Comparison of ENCODE assay signal across 9 cellular contexts in the genomic region with DNA sequence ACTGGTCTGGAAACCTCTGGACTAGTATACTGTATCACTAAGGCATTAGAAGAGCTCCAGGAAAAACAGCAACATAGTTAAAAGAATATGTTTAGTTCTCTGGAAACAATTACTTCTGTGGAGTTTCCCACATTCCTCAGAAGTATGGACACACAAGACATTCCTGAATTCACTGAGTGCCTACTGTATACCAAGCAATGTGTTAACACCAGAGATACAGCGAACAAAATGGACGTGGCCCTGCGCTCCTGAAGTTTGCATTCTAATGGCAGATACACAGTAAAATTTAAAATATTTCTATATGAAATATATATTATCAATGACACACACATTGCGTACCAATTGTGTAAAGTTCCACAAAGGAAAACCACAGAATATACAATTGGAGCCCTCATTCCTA. TPM values are rescaled to one million over a fixed set of nuclear protein-coding genes. Genes with fewer than 3 reads are reported as not detected.
A peak's percentile ranks its signal among the peaks of the same experiment; 100 is the strongest.
DNase-seq lines count a peak whose midpoint lies in the region; ATAC-seq lines count a peak whose summit lies in the region.
"Had no signal": no experiment of that assay in that cellular context is flagged by ENCODE, and none has a peak within 500 bp of the region (broad histone marks: within the 10 kb centered on the region; RNA-seq: fewer than 3 reads in every experiment).

No MANE protein-coding gene starts in this region.

- CTCF ChIA-PET in activated CD4-positive, alpha-beta memory T cell treated with anti-CD3 and anti-CD28 coated beads for 36 hours (lab: Charles Lee): interaction anchor here (0.7 to 4.7 kb wide), 8 partner anchors 10 to 257 kb away, joined by 4 to 70 read pairs (median 5); a partner anchor contains a TSS

- peak overlapping the region; percentile 74; the same call in 1 of the 2 replicates for H3K4me3 ChIP-seq in iPS DF 6.9 (ENCODE audit: low read length)

- DNase-seq in DMS 273 (lab: John Stamatoyannopoulos, UW; ENCODE audit: unreplicated experiment) (peak; percentile 42), DMS 273 treated with DMSO at 0.1 percent for 48 hours (lab: John Stamatoyannopoulos, UW) (no peak), iPS DF 6.9 (ENCODE audit: low read depth, low spot score) (no peak), NCI-H748 (lab: John Stamatoyannopoulos, UW; ENCODE audit: unreplicated experiment) (no peak), NCI-H146 treated with DMSO at 0.1 percent for 48 hours (lab: John Stamatoyannopoulos, UW; ENCODE audit: unreplicated experiment) (no peak)
- DNase-seq in activated CD4-positive, alpha-beta memory T cell treated with anti-CD3 and anti-CD28 coated beads for 36 hours: no peak
- no peak for DNase-seq in stimulated activated effector memory CD8-positive, alpha-beta T cell treated with anti-CD3 and anti-CD28 coated beads, Interleukin-12 subunit alpha, Interleukin-12 subunit beta, amount 100 ng/mL, for 72 hours (ENCODE audit: low spot score in 2 of 2)

- POLR2A ChIA-PET in activated CD4-positive, alpha-beta memory T cell treated with anti-CD3 and anti-CD28 coated beads for 36 hours (lab: Charles Lee): interaction anchor here (0.5 to 1.1 kb wide), 4 partner anchors 43 to 607 kb away, joined by 3 to 4 read pairs (median 3); no protein-coding TSS in a partner anchor

- H3K27me3 ChIP-seq in iPS DF 6.9 (ENCODE audit: control insufficient read depth, insufficient read depth, low read length): no peaks in the 10 kb centered on the region

- peaks cover 9% of the 10 kb centered on the region; the same call in 1 of the 2 replicates for H3K36me3 ChIP-seq in iPS DF 6.9 (ENCODE audit: control insufficient read depth, insufficient read depth, low read length)

- no peak overlapping the region for H3K27ac Mint-ChIP-seq in activated CD4-positive, alpha-beta memory T cell treated with anti-CD3 and anti-CD28 coated beads for 36 hours
- peak overlapping the region; percentile 95 for H3K27ac Mint-ChIP-seq in stimulated activated effector memory CD8-positive, alpha-beta T cell treated with anti-CD3 and anti-CD28 coated beads, Interleukin-12 subunit alpha, Interleukin-12 subunit beta, amount 100 ng/mL, for 72 hours

- H3K27me3 Mint-ChIP-seq in activated CD4-positive, alpha-beta memory T cell treated with anti-CD3 and anti-CD28 coated beads for 36 hours: no peaks in the 10 kb centered on the region

- WGBS in iPS DF 6.9 (ENCODE audit: insufficient coverage, insufficient read length): no CpG with 5 or more reads among the region's 4 CpGs

- peak overlapping the region; percentile 92 for H3K4me3 Mint-ChIP-seq in activated CD4-positive, alpha-beta memory T cell treated with anti-CD3 and anti-CD28 coated beads for 36 hours
- H3K4me3 Mint-ChIP-seq in stimulated activated effector memory CD8-positive, alpha-beta T cell treated with anti-CD3 and anti-CD28 coated beads, Interleukin-12 subunit alpha, Interleukin-12 subunit beta, amount 100 ng/mL, for 72 hours: peak overlapping the region; percentile 92

- H3K9me3 ChIP-seq in iPS DF 6.9 (ENCODE audit: control insufficient read depth, insufficient read depth, low read length): no peaks in the 10 kb centered on the region

- H3K4me1 Mint-ChIP-seq in activated CD4-positive, alpha-beta memory T cell treated with anti-CD3 and anti-CD28 coated beads for 36 hours (ENCODE audit: low read depth): peaks cover 19% of the 10 kb centered on the region
- H3K4me1 Mint-ChIP-seq in stimulated activated effector memory CD8-positive, alpha-beta T cell treated with anti-CD3 and anti-CD28 coated beads, Interleukin-12 subunit alpha, Interleukin-12 subunit beta, amount 100 ng/mL, for 72 hours: peaks cover 18% of the 10 kb centered on the region

- peaks cover 15% of the 10 kb centered on the region for H3K36me3 Mint-ChIP-seq in activated CD4-positive, alpha-beta memory T cell treated with anti-CD3 and anti-CD28 coated beads for 36 hours
- H3K36me3 Mint-ChIP-seq in stimulated activated effector memory CD8-positive, alpha-beta T cell treated with anti-CD3 and anti-CD28 coated beads, Interleukin-12 subunit alpha, Interleukin-12 subunit beta, amount 100 ng/mL, for 72 hours: peaks cover 30% of the 10 kb centered on the region

- H3K4me1 ChIP-seq in iPS DF 6.9 (ENCODE audit: control insufficient read depth, insufficient read depth, low read length): no peaks in the 10 kb centered on the region

- H3K27ac ChIP-seq in iPS DF 6.9 (ENCODE audit: low read length): no peak overlapping the region

- H3K9me3 Mint-ChIP-seq in activated CD4-positive, alpha-beta memory T cell treated with anti-CD3 and anti-CD28 coated beads for 36 hours: no peaks in the 10 kb centered on the region
- no peaks in the 10 kb centered on the region for H3K9me3 Mint-ChIP-seq in stimulated activated effector memory CD8-positive, alpha-beta T cell treated with anti-CD3 and anti-CD28 coated beads, Interleukin-12 subunit alpha, Interleukin-12 subunit beta, amount 100 ng/mL, for 72 hours

- ATAC-seq in stimulated activated effector memory CD8-positive, alpha-beta T cell treated with anti-CD3 and anti-CD28 coated beads, Interleukin-12 subunit alpha, Interleukin-12 subunit beta, amount 100 ng/mL, for 72 hours: no peak
- no peak for ATAC-seq in HG03457 (IDR thresholded peaks at IDR 0.05; ENCODE audit: unreplicated experiment)

- intact Hi-C loops in activated CD4-positive, alpha-beta memory T cell treated with anti-CD3 and anti-CD28 coated beads for 36 hours (cut with micrococcal nuclease): loop anchor here (1.0 to 5.0 kb wide), 4 partner anchors 43 to 646 kb away; a partner anchor contains a TSS

RNA-seq across cellular contexts. Expression of a gene that starts 1.1 kb away (rescaled TPM):
- 10 to 100 TPM; 14.6 to 15.9 TPM for total RNA-seq in activated CD4-positive, alpha-beta memory T cell treated with anti-CD3 and anti-CD28 coated beads for 36 hours

RNA-seq across cellular contexts. Expression of a gene that starts 14.6 kb away (rescaled TPM):
- total RNA-seq in activated CD4-positive, alpha-beta memory T cell treated with anti-CD3 and anti-CD28 coated beads for 36 hours: not detected
- total RNA-seq: NCI-H460 had no signal

RNA-seq across cellular contexts. Expression of a gene that starts 50.3 kb away (rescaled TPM):
- 1 to 10 TPM; 6.1 TPM for total RNA-seq in activated CD4-positive, alpha-beta memory T cell treated with anti-CD3 and anti-CD28 coated beads for 36 hours
